Comparison of ENCODE assay signal across 31 cellular contexts in the genomic region with DNA sequence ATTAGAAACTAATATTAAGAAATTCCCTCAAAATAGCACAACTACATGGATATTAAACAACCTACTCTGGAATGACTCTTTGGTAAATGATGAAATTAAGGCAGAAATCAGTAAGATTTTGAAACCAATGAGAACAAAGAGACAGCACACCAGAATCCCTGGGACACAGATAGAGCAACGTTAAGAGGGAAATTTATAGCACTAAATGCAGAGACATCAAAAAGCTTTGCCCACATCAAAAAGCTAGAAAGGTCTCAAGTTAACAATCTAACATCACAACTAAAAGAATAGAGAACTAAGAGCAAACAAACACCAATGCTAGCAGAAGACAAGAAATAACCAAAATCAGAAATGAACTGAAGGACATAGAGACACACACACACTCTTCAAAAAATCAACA. TPM values are rescaled to one million over a fixed set of nuclear protein-coding genes. Genes with fewer than 3 reads are reported as not detected.
DNase-seq lines count a peak whose midpoint lies in the region; ATAC-seq, FAIRE-seq and TF ChIP-seq lines count a peak whose summit lies in the region.
"Had no signal": no experiment of that assay in that cellular context is flagged by ENCODE, and none has a peak within 500 bp of the region (broad histone marks: within the 10 kb centered on the region; RNA-seq: fewer than 3 reads in every experiment).

No MANE protein-coding gene starts in this region.

- peak; percentile 65 for ATAC-seq in DND-41 (ENCODE audit: insufficient read depth, low read depth)
- no peak for ATAC-seq in K562
- ATAC-seq: A549; CD8-positive, alpha-beta T cell had no signal

- no peak overlapping the region for H3K4me2 ChIP-seq in DND-41 (ENCODE audit: insufficient read depth, low read length)
- no peak overlapping the region for H3K4me2 ChIP-seq in K562 (ENCODE audit: insufficient read depth, low read length)
- H3K4me2 ChIP-seq: A549; BLaER1; BLaER1 treated with 17β-estradiol and CSF1 and Interleukin-3, amounts not matched to agents 10 nM and 100 nM had no signal

- H3K4me3 ChIP-seq in DND-41 (ENCODE audit: low read depth in 1 of 2, low read length in 2 of 2) (no peak overlapping the region), K562 (no peak overlapping the region)
- no peak overlapping the region for H3K4me3 ChIP-seq in Jurkat, Clone E6-1 (ENCODE audit: low read length)
- H3K4me3 ChIP-seq: A549; BLaER1; BLaER1 treated with 17β-estradiol and CSF1 and Interleukin-3, amounts not matched to agents 10 nM and 100 nM had no signal

- H3K27ac ChIP-seq in DND-41 (ENCODE audit: low read length) (no peak overlapping the region), K562 (ENCODE audit: extremely low read depth, low read depth, low read length) (no peak overlapping the region)
- H3K27ac ChIP-seq: 22Rv1; A549; BLaER1; BLaER1 treated with 17β-estradiol and CSF1 and Interleukin-3, amounts not matched to agents 10 nM and 100 nM; C4-2B had no signal

- H3K9ac ChIP-seq in DND-41 (ENCODE audit: low read depth, low read length) (no peak overlapping the region), K562 (ENCODE audit: insufficient read depth in 1 of 2, low read depth in 2 of 2, low read length in 2 of 2) (no peak overlapping the region)
- H3K9ac ChIP-seq: BLaER1; BLaER1 treated with 17β-estradiol and CSF1 and Interleukin-3, amounts not matched to agents 10 nM and 100 nM had no signal

- TF ChIP-seq RAD21 in K562 (CRISPR knock-in tag; conservative IDR thresholded peaks at IDR 0.05 in 1 of 2, IDR thresholded peaks at IDR 0.05 in 1 of 2), result no peak

- H2AFZ ChIP-seq in DND-41 (ENCODE audit: low read depth, low read length) (no peak overlapping the region), K562 (ENCODE audit: low read depth, low read length) (no peak overlapping the region)

- intact Hi-C loops in K562 (cut with micrococcal nuclease), result no loop called here

- WGBS in K562 (ENCODE audit: insufficient coverage, low coverage, missing lambda C conversion rate), result 0% methylated on average over 1 of the region's 1 CpG

- DNase-seq in DND-41 (no peak), K562 (ENCODE audit: extremely low read depth in 1 of 4, low spot score in 3 of 4) (no peak), COR-L47 (lab: John Stamatoyannopoulos, UW) (no peak), GM12891 (ENCODE audit: insufficient read length, low spot score) (no peak), glomerular visceral epithelial cell (ENCODE audit: extremely low spot score) (no peak)
- DNase-seq in Jurkat, Clone E6-1 (ENCODE audit: low read depth, low spot score), result peak; percentile 54
- DNase-seq: 8988T; ACHN; AML-193; BE2C; C1 segment of cervical spinal cord; Caco-2; Calu3; CD4-positive, alpha-beta memory T cell; CD4-positive, alpha-beta T cell; CD4-positive, CD25-positive, alpha-beta regulatory T cell; CD8-positive, alpha-beta memory T cell; CD8-positive, alpha-beta T cell; DMS 273 treated with DMSO at 0.1 percent for 48 hours; DMS153; DMS53; DMS79; DMS79 treated with DMSO at 0.1 percent for 48 hours; EL had no signal

- no peak for TF ChIP-seq EP300 in K562 (IDR thresholded peaks at IDR 0.05; ENCODE audit: low read length)

- CTCF ChIA-PET in K562 (lab: Yijun Ruan, JAX; ENCODE audit: low intra/inter-chr PET ratio), result no interaction called here

- TF ChIP-seq CTCF in DND-41 (IDR thresholded peaks at IDR 0.05; ENCODE audit: borderline replicate concordance, extremely low read depth, low read length, poor library complexity, severe bottlenecking) (no peak), K562 (IDR thresholded peaks at IDR 0.05 in 2 of 3, conservative IDR thresholded peaks at IDR 0.05 in 1 of 3; ENCODE audit: insufficient read depth in 2 of 3, low read depth in 1 of 3, low read length in 3 of 3) (no peak)

- no peaks in the 10 kb centered on the region for H3K36me3 ChIP-seq in DND-41 (ENCODE audit: insufficient read depth, low read length)
- no peaks in the 10 kb centered on the region for H3K36me3 ChIP-seq in K562 (ENCODE audit: control insufficient read depth, insufficient read depth, low read length)
- H3K36me3 ChIP-seq: BE2C, BLaER1 had no signal

- H3K9me1 ChIP-seq in K562 (ENCODE audit: control insufficient read depth, insufficient read depth, low read length), result no peaks in the 10 kb centered on the region

- no TSS peak for BruUV-seq in K562 (replicated peaks; lab: Mats Ljungman, UMichigan)

- in situ Hi-C loops in K562 (cut with MboI), result loop anchor here (5.0 kb wide), 1 partner anchor 126 kb away; no protein-coding TSS in a partner anchor

- H3K4me1 ChIP-seq in DND-41 (ENCODE audit: insufficient read depth, low read length) (peaks cover 7% of the 10 kb centered on the region; the same call in 1 of the 2 replicates), K562 (replicated peaks in 1 of 2; ENCODE audit: control insufficient read depth in 2 of 2, insufficient read depth in 2 of 2, low read length in 2 of 2) (no peaks in the 10 kb centered on the region)
- H3K4me1 ChIP-seq: A549; BE2C; BLaER1; BLaER1 treated with 17β-estradiol and CSF1 and Interleukin-3, amounts not matched to agents 10 nM and 100 nM; Caco-2 had no signal

- H3K27me3 ChIP-seq in DND-41 (ENCODE audit: insufficient read depth, low read length, poor library complexity), result no peaks in the 10 kb centered on the region
- H3K27me3 ChIP-seq in K562 (ENCODE audit: control insufficient read depth in 2 of 2, insufficient read depth in 2 of 2, low read length in 2 of 2), result no peaks in the 10 kb centered on the region
- H3K27me3 ChIP-seq: BE2C, BLaER1 had no signal

- FAIRE-seq in K562 (lab: Jason Lieb, UNC) (peak; percentile 61), GM12891 (lab: Jason Lieb, UNC) (no peak)
- FAIRE-seq: A204.1, A549, D721Med had no signal

- no peak for TF ChIP-seq POLR2A in K562 (conservative IDR thresholded peaks at IDR 0.05)
- TF ChIP-seq POLR2A in GM12891 (IDR thresholded peaks at IDR 0.05; ENCODE audit: low read depth, low read length), result no peak

- POLR2A ChIA-PET in K562 (lab: Yijun Ruan, JAX), result no interaction called here

- H3K79me2 ChIP-seq in DND-41 (ENCODE audit: insufficient read depth, low read length), result no peaks in the 10 kb centered on the region
- H3K79me2 ChIP-seq in K562 (ENCODE audit: control insufficient read depth, insufficient read depth, low read length), result no peaks in the 10 kb centered on the region

- H4K20me1 ChIP-seq in DND-41 (ENCODE audit: insufficient read depth, low read length) (no peaks in the 10 kb centered on the region), K562 (replicated peaks; ENCODE audit: control insufficient read depth, insufficient read depth, low read length) (no peaks in the 10 kb centered on the region)
- H4K20me1 ChIP-seq: BLaER1; BLaER1 treated with 17β-estradiol and CSF1 and Interleukin-3, amounts not matched to agents 10 nM and 100 nM had no signal

- H3K9me3 ChIP-seq in DND-41 (ENCODE audit: insufficient read depth, low read length, severe bottlenecking) (peaks cover 16% of the 10 kb centered on the region), K562 (replicated peaks; ENCODE audit: control insufficient read depth, insufficient read depth, low read depth, low read length) (no peaks in the 10 kb centered on the region)
- H3K9me3 ChIP-seq: A549, BE2C, Caco-2 had no signal

TF ChIP-seq in K562, 482 proteins besides CTCF, POLR2A, EP300 and RAD21 (continues in another document):
- TF ChIP-seq NFIX (CRISPR knock-in tag; IDR thresholded peaks at IDR 0.05; ENCODE audit: low read depth), result no peak

TF ChIP-seq in GM12891, 5 proteins besides CTCF, POLR2A, EP300 and RAD21:
- no peak for TF ChIP-seq PAX5 (IDR thresholded peaks at IDR 0.05; ENCODE audit: insufficient read depth, low read length, severe bottlenecking)
- no peak for TF ChIP-seq TAF1 (IDR thresholded peaks at IDR 0.05; ENCODE audit: low read depth, low read length)
- TF ChIP-seq SPI1 (IDR thresholded peaks at IDR 0.05; ENCODE audit: low read depth, low read length), result no peak
- TF ChIP-seq POLR2AphosphoS5 (IDR thresholded peaks at IDR 0.05; ENCODE audit: low read depth, low read length), result no peak
- TF ChIP-seq POU2F2 (IDR thresholded peaks at IDR 0.05; ENCODE audit: low read depth, low read length), result no peak
TF ChIP-seq in GM12891: peak in this region for 0.

RNA-seq across cellular contexts. Expression of gene LRRC8B, which starts 48.6 kb away (rescaled TPM):
- polyA plus RNA-seq in Jurkat, Clone E6-1 (2012; ENCODE audit: insufficient read depth, insufficient read length), result 10.3 TPM
- total RNA-seq in K562 (2011; cell fraction: chromatin; rRNA removed; ENCODE audit: low replicate concordance), result 81.4 and 138 TPM in 2 replicates
- 30.5 and 31.5 TPM in 2 replicates for total RNA-seq in K562 (2011; cell fraction: nucleolus; rRNA removed)
- 59.8 and 105 TPM in 2 replicates for total RNA-seq in K562 (2011; cell fraction: nucleoplasm; rRNA removed)
- total RNA-seq in K562 (2014; rRNA removed), result 9.2 and 9.7 TPM in 2 replicates
- total RNA-seq in K562 (2014; rRNA removed; fragmentation: Illumina TruSeq; extraction: Trizol), result 17.1 and 21.9 TPM in 2 replicates
- 13.5 and 14.4 TPM in 2 replicates for total RNA-seq in K562 (2015; rRNA removed; fragmentation: Illumina TruSeq; extraction: Trizol)
- 20.3 and 25.7 TPM in 2 replicates for total RNA-seq in K562 (2021)
- 42.3 and 43.7 TPM in 2 replicates for polyA plus RNA-seq in K562 (2011; rRNA removed)
- polyA plus RNA-seq in K562 (2011; cell fraction: cytosol; rRNA removed), result 41.1 and 45.8 TPM in 2 replicates
- 32.4 and 41.6 TPM in 2 replicates for polyA plus RNA-seq in K562 (2011; cell fraction: nucleus; rRNA removed)
- 9.3 and 9.9 TPM in 2 replicates for polyA plus RNA-seq in K562 (2012)
- polyA plus RNA-seq in K562 (2014; fragmentation: Illumina TruSeq; extraction: Trizol), result 15.8 and 16.0 TPM in 2 replicates
- 1 to 10 TPM; 4.3 to 5.7 TPM for polyA plus RNA-seq in K562 (2014; fragmentation: Nextera tagmentation; extraction: Ambion mirVana)
- 10.5 and 12.3 TPM in 2 replicates for polyA plus RNA-seq in K562 (2014; rRNA removed)
- 79.3 and 80.5 TPM in 2 replicates for polyA minus RNA-seq in K562 (2011; rRNA and poly(A)+ RNA removed)
- polyA minus RNA-seq in K562 (2011; cell fraction: cytosol; rRNA and poly(A)+ RNA removed), result 32.1 and 35.7 TPM in 2 replicates
- 33.3 and 46.1 TPM in 2 replicates for polyA minus RNA-seq in K562 (2011; cell fraction: nucleus; rRNA and poly(A)+ RNA removed)
- 0.64 TPM for polyA plus RNA-seq in GM12891 (2012; ENCODE audit: low read depth, missing spikeins)
